Comparison of ENCODE assay signal across 8 cellular contexts in the genomic region with DNA sequence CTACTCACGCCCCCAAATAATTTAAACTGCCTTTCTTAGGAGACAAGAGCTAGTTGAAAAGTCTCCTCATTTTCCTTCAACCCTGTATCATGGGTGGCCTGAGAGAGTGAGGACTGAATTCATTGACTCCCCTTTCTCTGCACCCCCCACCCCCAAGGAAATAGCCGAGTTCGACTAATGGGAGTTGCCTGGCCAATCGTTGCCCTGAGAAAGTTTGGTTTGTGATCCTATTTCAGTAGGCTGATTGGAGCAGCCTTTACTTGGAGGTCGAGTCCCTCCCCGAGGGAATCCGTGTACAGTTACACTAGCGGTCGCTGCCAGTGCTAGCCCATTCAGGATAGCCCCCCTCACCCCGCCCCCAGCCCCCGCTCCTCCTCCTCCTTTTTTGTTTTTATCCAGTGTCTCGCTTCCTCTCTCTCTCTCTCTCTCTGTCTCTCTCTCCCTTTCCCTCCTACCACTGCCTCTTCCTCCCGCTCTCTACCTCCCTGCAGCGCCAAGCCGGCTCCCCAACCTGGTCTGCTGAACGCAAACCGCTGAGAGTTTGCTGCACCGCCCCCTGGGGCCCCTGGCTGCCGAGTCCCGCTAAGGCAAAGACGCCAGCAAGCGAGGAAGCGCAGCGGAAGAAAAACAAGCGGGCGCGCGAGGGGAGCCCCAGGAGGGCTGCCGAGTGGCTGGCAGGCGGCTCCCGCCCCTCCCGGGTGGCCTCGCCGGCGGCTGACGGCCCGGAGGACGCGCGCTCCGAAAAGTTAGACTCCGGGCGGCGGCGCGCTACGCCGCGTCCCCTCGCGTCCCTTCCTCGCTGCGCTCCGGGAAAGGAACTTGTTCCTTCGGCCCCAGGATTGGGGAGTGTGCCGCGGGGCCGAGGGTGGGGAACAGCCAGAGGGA. TPM values are rescaled to one million over a fixed set of nuclear protein-coding genes. Genes with fewer than 3 reads are reported as not detected.
A peak's percentile ranks its signal among the peaks of the same experiment; 100 is the strongest.
DNase-seq lines count a peak whose midpoint lies in the region; ATAC-seq, FAIRE-seq and TF ChIP-seq lines count a peak whose summit lies in the region.

Gene GRAMD1B, plus strand, starts transcription at position 419 of the 885 bp plus-strand sequence. CDS start 524 bp downstream, outside the sequence.

- H3K27me3 Mint-ChIP-seq in T-cell = peaks cover 0 to 2% of the 10 kb centered on the region in 2 donors

- H3K4me3 ChIP-seq in AG09309 (ENCODE audit: control insufficient read depth, low read depth, low read length) = peak within 1 kb of the TSS; percentile 95
- H3K4me3 ChIP-seq in adrenal gland = peak within 1 kb of the TSS in 3 of 4 donors; percentile 67 to 88 (median 76)
- peak within 1 kb of the TSS; percentile 58 for H3K4me3 ChIP-seq in iPS DF 6.9 (ENCODE audit: low read length)
- peak within 1 kb of the TSS; percentile 85 for H3K4me3 ChIP-seq in smooth muscle cell

- peak within 1 kb of the TSS; percentile 82 to 89 (median 88) for H3K4me3 Mint-ChIP-seq in T-cell

- intact Hi-C loops in adrenal gland (cut with DNase I) = loop anchor here in 1 of 2 donors (5.0 kb wide), 1 partner anchor 47 kb away; no protein-coding TSS in a partner anchor

- H3K4me2 ChIP-seq in smooth muscle cell = peak within 1 kb of the TSS; percentile 99

- peak within 1 kb of the TSS; percentile 27 for H3K9ac ChIP-seq in smooth muscle cell (ENCODE audit: low read depth)

- H3K79me2 ChIP-seq in smooth muscle cell (ENCODE audit: low read depth) = no peaks in the 10 kb centered on the region

- POLR2A ChIA-PET in T-cell (lab: Charles Lee) = no interaction called here

- peak; percentile 68 for ATAC-seq in GM19372 (IDR thresholded peaks at IDR 0.05; ENCODE audit: low read depth, unreplicated experiment)
- ATAC-seq in T-cell (replicated peaks in 1 of 4) = peak; percentile 85 to 89 (median 86)

- H3K36me3 ChIP-seq in adrenal gland (replicated peaks in 1 of 2) (no peaks in the 10 kb centered on the region), iPS DF 6.9 (ENCODE audit: control insufficient read depth, insufficient read depth, low read length) (no peaks in the 10 kb centered on the region), smooth muscle cell (ENCODE audit: low read depth) (no peaks in the 10 kb centered on the region)

- H4K20me1 ChIP-seq in smooth muscle cell (ENCODE audit: low read depth) = no peaks in the 10 kb centered on the region

- H3K4me1 ChIP-seq in adrenal gland (replicated peaks in 1 of 2) (peaks cover 37 to 39% of the 10 kb centered on the region in 2 donors), iPS DF 6.9 (ENCODE audit: control insufficient read depth, insufficient read depth, low read length) (peaks cover 8% of the 10 kb centered on the region), smooth muscle cell (ENCODE audit: low read depth) (peaks cover 14% of the 10 kb centered on the region)

- peak within 1 kb of the TSS; percentile 87 for H2AFZ ChIP-seq in smooth muscle cell (ENCODE audit: low read depth)

- H3K27ac ChIP-seq in adrenal gland = peak within 1 kb of the TSS; percentile 88 to 96 (median 93)
- no peak within 1 kb of the TSS for H3K27ac ChIP-seq in iPS DF 6.9 (ENCODE audit: low read length)
- H3K27ac ChIP-seq in smooth muscle cell (ENCODE audit: low read depth) = peak within 1 kb of the TSS; percentile 32

- peaks cover 28 to 39% (median 34%) of the 10 kb centered on the region in 3 donors for H3K4me1 Mint-ChIP-seq in T-cell

- H3K27ac Mint-ChIP-seq in T-cell = peak within 1 kb of the TSS; percentile 91

- DNase-seq in AG09309 (ENCODE audit: low read depth) (peak; percentile 44), HTR-8/SVneo (ENCODE audit: insufficient read length, low spot score) (peak; percentile 83), T-cell (peak; percentile 59 to 87 (median 77)), adrenal gland (peak; percentile 85 to 95 (median 92)), iPS DF 6.9 (ENCODE audit: low read depth, low spot score) (peak; percentile 33), smooth muscle cell (lab: John Stamatoyannopoulos, UW; ENCODE audit: unreplicated experiment) (peak; percentile 36), SHP77 treated with DMSO at 0.1 percent for 48 hours (lab: John Stamatoyannopoulos, UW) (no peak)

- FAIRE-seq in HTR-8/SVneo (lab: Jason Lieb, UNC) = no peak

- H3K9me3 Mint-ChIP-seq in T-cell = no peaks in the 10 kb centered on the region

- H3K36me3 Mint-ChIP-seq in T-cell = no peaks in the 10 kb centered on the region

- peak; percentile 45 to 65 for TF ChIP-seq POLR2A in adrenal gland (IDR thresholded peaks at IDR 0.05)

- no peaks in the 10 kb centered on the region for H3K27me3 ChIP-seq in adrenal gland
- peaks cover 1% of the 10 kb centered on the region; the same call in 1 of the 2 replicates for H3K27me3 ChIP-seq in iPS DF 6.9 (ENCODE audit: control insufficient read depth, insufficient read depth, low read length)
- H3K27me3 ChIP-seq in smooth muscle cell (ENCODE audit: low read depth) = peaks cover 24% of the 10 kb centered on the region

- H3K9me3 ChIP-seq in adrenal gland (replicated peaks in 1 of 3) (no peaks in the 10 kb centered on the region), iPS DF 6.9 (ENCODE audit: control insufficient read depth, insufficient read depth, low read length) (no peaks in the 10 kb centered on the region), smooth muscle cell (replicated peaks; ENCODE audit: low read depth) (no peaks in the 10 kb centered on the region)

- TF ChIP-seq CTCF in AG09309 (IDR thresholded peaks at IDR 0.05; ENCODE audit: control insufficient read depth, insufficient read depth, low read depth, low read length, missing control alignments) (peak; percentile 29), adrenal gland (IDR thresholded peaks at IDR 0.05) (peak in 3 of 6 experiments; percentile 18 to 31 (median 25)), smooth muscle cell (IDR thresholded peaks at IDR 0.05; ENCODE audit: borderline replicate concordance, insufficient read depth, poor library complexity, severe bottlenecking) (no peak)

- 1 to 5% (median 3%) methylated on average over 20 to 58 of the region's 58 CpGs for WGBS in adrenal gland, 4 donors
- no CpG with 5 or more reads among the region's 58 CpGs for WGBS in iPS DF 6.9 (ENCODE audit: insufficient coverage, insufficient read length)
- WGBS in smooth muscle cell (ENCODE audit: low lambda C conversion rate) = 3% methylated on average over 49 of the region's 58 CpGs

- H3F3A ChIP-seq in smooth muscle cell (ENCODE audit: low read depth) = no peaks in the 10 kb centered on the region

- CTCF ChIA-PET in T-cell (lab: Charles Lee) = interaction anchor here in 1 of 2 donors (3.5 kb wide), 1 partner anchor 22 kb away, joined by 14 read pairs; no protein-coding TSS in a partner anchor

RNA-seq across cellular contexts. Expression of gene GRAMD1B, which starts in this region (rescaled TPM):
- total RNA-seq in T-cell (10 to 100 TPM in 3 of 5 donors, 1 to 10 TPM in 2; 8.6 to 15.6 (median 10.5) TPM), adrenal gland (1,000 to 10,000 TPM in 1 of 8 donors, 100 to 1,000 TPM in 7; 178 to 1,898 (median 285) TPM), smooth muscle cell (3.4 and 4.3 TPM in 2 replicates)
- polyA plus RNA-seq in adrenal gland (100 to 1,000 TPM; 101 to 721 (median 114) TPM), smooth muscle cell (2.4 and 2.7 TPM in 2 replicates)

Comparison
In these comparisons a context has a peak if more than half of its experiments do, and no peak if none do; other contexts are left out.
1. RNA of gene GRAMD1B (total RNA-seq): 178 to 1,898 TPM in adrenal gland; 8.6 to 15.6 TPM in T-cell and 3.4 to 4.3 TPM in smooth muscle cell; every median in the first group is over 10 times any median in the second.
2. RNA of gene GRAMD1B (polyA plus RNA-seq): 101 to 721 TPM in adrenal gland; 2.4 to 2.7 TPM in smooth muscle cell; every median in the first group is over 10 times any median in the second.
3. Peak in every context shown above with its lines, with median percentiles within 50 percentile points of each other: H3K4me3 ChIP-seq.